ENCODE assay signal across 15 cellular contexts in genomic region chr13:93857126-93857525, GRCh38.
"Had no signal": no experiment of that assay in that cellular context is flagged by ENCODE, and none has a peak within 500 bp of the region (broad histone marks: within the 10 kb centered on the region; RNA-seq: fewer than 3 reads in every experiment).

No MANE protein-coding gene starts in this region.

- H3K36me3 ChIP-seq: gastrocnemius medialis, heart left ventricle, left lung, spleen, upper lobe of right lung had no signal

- H3K4me3 Mint-ChIP-seq: activated naive CD4-positive, alpha-beta T cell treated with anti-CD3 and anti-CD28 coated beads, Interleukin-2, amount 10 ng/mL, durations not matched to agents 7 days and 5 days; activated naive CD8-positive, alpha-beta T cell treated with anti-CD3 and anti-CD28 coated beads, Interleukin-2, amount 50 U/mL, for 24 hours; nephron progenitor cell; stimulated activated naive B cell treated with anti-CD40 and anti-IgM and Interleukin-4, amounts not matched to agents 10 μg/mL and 1 μg/mL and 100 μg/mL, for 72 hours had no signal

- H3K9me3 ChIP-seq: gastrocnemius medialis, heart left ventricle, left lung, spleen, upper lobe of right lung had no signal

- DNase-seq: activated CD4-positive, alpha-beta T cell treated with anti-CD3 and anti-CD28 coated beads for 1 hour; activated CD8-positive, alpha-beta memory T cell treated with anti-CD3 and anti-CD28 coated beads for 24 hours; activated CD8-positive, alpha-beta memory T cell treated with anti-CD3 and anti-CD28 coated beads, Interleukin-2, amount 50 U/mL, for 48 hours; activated effector memory CD4-positive, alpha-beta T cell treated with Interleukin-2 at 50 U/mL for 16 hours; activated naive CD4-positive, alpha-beta T cell treated with anti-CD3 and anti-CD28 coated beads, Interleukin-2, amount 10 ng/mL, durations not matched to agents 7 days and 5 days; activated naive CD8-positive, alpha-beta T cell treated with anti-CD3 and anti-CD28 coated beads, Interleukin-2, amount 50 U/mL, for 24 hours; activated T-cell treated with anti-CD3 and anti-CD28 coated beads, Interleukin-2, amount 50 U/mL, for 48 hours; gastrocnemius medialis; heart left ventricle; left lung; nephron progenitor cell; nucleus accumbens; spleen; stimulated activated naive B cell treated with anti-CD40 and anti-IgM and Interleukin-4, amounts not matched to agents 10 μg/mL and 1 μg/mL and 100 μg/mL, for 72 hours; upper lobe of right lung had no signal

- H3K36me3 Mint-ChIP-seq: activated naive CD4-positive, alpha-beta T cell treated with anti-CD3 and anti-CD28 coated beads, Interleukin-2, amount 10 ng/mL, durations not matched to agents 7 days and 5 days; stimulated activated naive B cell treated with anti-CD40 and anti-IgM and Interleukin-4, amounts not matched to agents 10 μg/mL and 1 μg/mL and 100 μg/mL, for 72 hours had no signal

- H3K4me3 ChIP-seq: gastrocnemius medialis, heart left ventricle, left lung, spleen, upper lobe of right lung had no signal

- H3K27me3 Mint-ChIP-seq: activated naive CD4-positive, alpha-beta T cell treated with anti-CD3 and anti-CD28 coated beads, Interleukin-2, amount 10 ng/mL, durations not matched to agents 7 days and 5 days; stimulated activated naive B cell treated with anti-CD40 and anti-IgM and Interleukin-4, amounts not matched to agents 10 μg/mL and 1 μg/mL and 100 μg/mL, for 72 hours had no signal

- H3K27ac ChIP-seq: gastrocnemius medialis, heart left ventricle, left lung, spleen, upper lobe of right lung had no signal

- H3K9me3 Mint-ChIP-seq: activated naive CD4-positive, alpha-beta T cell treated with anti-CD3 and anti-CD28 coated beads, Interleukin-2, amount 10 ng/mL, durations not matched to agents 7 days and 5 days; activated naive CD8-positive, alpha-beta T cell treated with anti-CD3 and anti-CD28 coated beads, Interleukin-2, amount 50 U/mL, for 24 hours; nephron progenitor cell; stimulated activated naive B cell treated with anti-CD40 and anti-IgM and Interleukin-4, amounts not matched to agents 10 μg/mL and 1 μg/mL and 100 μg/mL, for 72 hours had no signal

- H3K4me1 ChIP-seq: gastrocnemius medialis, heart left ventricle, left lung, spleen, upper lobe of right lung had no signal

- H3K27me3 ChIP-seq: gastrocnemius medialis, heart left ventricle, left lung, spleen, upper lobe of right lung had no signal

- H3K27ac Mint-ChIP-seq: activated naive CD4-positive, alpha-beta T cell treated with anti-CD3 and anti-CD28 coated beads, Interleukin-2, amount 10 ng/mL, durations not matched to agents 7 days and 5 days; activated naive CD8-positive, alpha-beta T cell treated with anti-CD3 and anti-CD28 coated beads, Interleukin-2, amount 50 U/mL, for 24 hours; nephron progenitor cell; stimulated activated naive B cell treated with anti-CD40 and anti-IgM and Interleukin-4, amounts not matched to agents 10 μg/mL and 1 μg/mL and 100 μg/mL, for 72 hours had no signal

- H3K4me1 Mint-ChIP-seq: activated naive CD4-positive, alpha-beta T cell treated with anti-CD3 and anti-CD28 coated beads, Interleukin-2, amount 10 ng/mL, durations not matched to agents 7 days and 5 days; activated naive CD8-positive, alpha-beta T cell treated with anti-CD3 and anti-CD28 coated beads, Interleukin-2, amount 50 U/mL, for 24 hours; stimulated activated naive B cell treated with anti-CD40 and anti-IgM and Interleukin-4, amounts not matched to agents 10 μg/mL and 1 μg/mL and 100 μg/mL, for 72 hours had no signal
